ENCODE assay signal across 15 cellular contexts in genomic region chr9:37902131-37902530, GRCh38. TPM values are rescaled to one million over a fixed set of nuclear protein-coding genes. Genes with fewer than 3 reads are reported as not detected.
DNase-seq lines count a peak whose midpoint lies in the region; ATAC-seq and TF ChIP-seq lines count a peak whose summit lies in the region.
"Had no signal": no experiment of that assay in that cellular context is flagged by ENCODE, and none has a peak within 500 bp of the region (broad histone marks: within the 10 kb centered on the region; RNA-seq: fewer than 3 reads in every experiment).

No MANE protein-coding gene starts in this region.

- no peak for TF ChIP-seq EP300 in upper lobe of left lung (IDR thresholded peaks at IDR 0.05)

- no peak overlapping the region for H2AFZ ChIP-seq in GM23248

- peaks cover 4% of the 10 kb centered on the region for H3K36me3 Mint-ChIP-seq in activated naive CD8-positive, alpha-beta T cell treated with anti-CD3 and anti-CD28 coated beads, Interleukin-2, amount 50 U/mL, for 24 hours (ENCODE audit: low read depth)
- H3K36me3 Mint-ChIP-seq in natural killer cell = no peaks in the 10 kb centered on the region

- H3K36me3 ChIP-seq in BLaER1 (peaks cover 26% of the 10 kb centered on the region), GM23248 (ENCODE audit: low read depth) (no peaks in the 10 kb centered on the region; the same call in none of the 2 replicates), upper lobe of left lung (peaks cover 6 to 28% (median 20%) of the 10 kb centered on the region in 4 donors)

- no peak overlapping the region for H3K27ac Mint-ChIP-seq in activated naive CD8-positive, alpha-beta T cell treated with anti-CD3 and anti-CD28 coated beads, Interleukin-2, amount 50 U/mL, for 24 hours
- H3K27ac Mint-ChIP-seq in natural killer cell = no peak overlapping the region

- H3K9me2 ChIP-seq in GM23248 (ENCODE audit: insufficient read depth) = no peaks in the 10 kb centered on the region

- H3K9ac ChIP-seq in BLaER1 (no peak overlapping the region), GM23248 (peak overlapping the region; percentile 86)

- H3K27me3 ChIP-seq in BLaER1 = no peaks in the 10 kb centered on the region
- H3K27me3 ChIP-seq in GM23248 (replicated peaks; ENCODE audit: insufficient read depth) = no peaks in the 10 kb centered on the region
- no peaks in the 10 kb centered on the region for H3K27me3 ChIP-seq in upper lobe of left lung
- H3K27me3 ChIP-seq: ascending aorta, suprapubic skin had no signal

- no peak for TF ChIP-seq CTCF in natural killer cell (IDR thresholded peaks at IDR 0.05)
- TF ChIP-seq CTCF in upper lobe of left lung (IDR thresholded peaks at IDR 0.05) = no peak

- no peak overlapping the region for H3K4me3 ChIP-seq in BLaER1
- peak overlapping the region; percentile 86 for H3K4me3 ChIP-seq in GM23248
- H3K4me3 ChIP-seq in upper lobe of left lung = peak overlapping the region in 1 of 4 donors; percentile 96

- peaks cover 49% of the 10 kb centered on the region for H3K79me2 ChIP-seq in GM23248 (ENCODE audit: insufficient read depth)

- H3F3A ChIP-seq in GM23248 (ENCODE audit: insufficient read depth) = peaks cover 15% of the 10 kb centered on the region; the same call in 1 of the 2 replicates

- no peaks in the 10 kb centered on the region for H3K27me3 Mint-ChIP-seq in activated naive CD8-positive, alpha-beta T cell treated with anti-CD3 and anti-CD28 coated beads, Interleukin-2, amount 50 U/mL, for 24 hours
- H3K27me3 Mint-ChIP-seq in natural killer cell (ENCODE audit: low read depth in 2 of 2) = no peaks in the 10 kb centered on the region

- H4K20me1 ChIP-seq in BLaER1 (peaks cover 35% of the 10 kb centered on the region), GM23248 (ENCODE audit: insufficient read depth) (no peaks in the 10 kb centered on the region)

- no peak for DNase-seq in GM23248
- DNase-seq in activated naive CD8-positive, alpha-beta T cell treated with anti-CD3 and anti-CD28 coated beads, Interleukin-2, amount 50 U/mL, for 24 hours = no peak
- no peak for DNase-seq in natural killer cell
- no peak for DNase-seq in kidney tubule cell (ENCODE audit: low spot score)
- no peak for DNase-seq in activated CD4-positive, CD25-positive, alpha-beta regulatory T cell treated with anti-CD3 and anti-CD28 coated beads, Interleukin-2, amount 50 U/mL, for 72 hours
- no peak for DNase-seq in NCI-H226
- no peak for DNase-seq in upper lobe of left lung
- DNase-seq: activated T-cell treated with anti-CD3 and anti-CD28 coated beads for 4 hours, foreskin melanocyte, islet precursor cell, NCI-H1436, NCI-H510A treated with DMSO at 0.1 percent for 48 hours had no signal

- no peak overlapping the region for H3K27ac ChIP-seq in BLaER1
- 0 out of 2 replicates have a peak overlapping the region, but pooled peaks have one; percentile 59 for H3K27ac ChIP-seq in GM23248
- H3K27ac ChIP-seq in upper lobe of left lung = no peak overlapping the region
- H3K27ac ChIP-seq: ascending aorta, suprapubic skin had no signal

- in situ Hi-C loops in GM23248 (cut with MboI) = loop anchor here (10.0 kb wide), 2 partner anchors 263 to 443 kb away; no protein-coding TSS in a partner anchor

- H3K4me1 Mint-ChIP-seq in activated naive CD8-positive, alpha-beta T cell treated with anti-CD3 and anti-CD28 coated beads, Interleukin-2, amount 50 U/mL, for 24 hours = peaks cover 29% of the 10 kb centered on the region
- peaks cover 17 to 33% of the 10 kb centered on the region in 2 donors for H3K4me1 Mint-ChIP-seq in natural killer cell

- no peaks in the 10 kb centered on the region for H3K9me3 ChIP-seq in BLaER1
- H3K9me3 ChIP-seq in GM23248 (ENCODE audit: low read depth) = no peaks in the 10 kb centered on the region
- H3K9me3 ChIP-seq in upper lobe of left lung = no peaks in the 10 kb centered on the region
- H3K9me3 ChIP-seq: ascending aorta, suprapubic skin had no signal

- intact Hi-C loops in natural killer cell (cut with micrococcal nuclease) = no loop called here

- H3K4me1 ChIP-seq in BLaER1 (peaks cover 38% of the 10 kb centered on the region), GM23248 (ENCODE audit: insufficient read depth) (peaks cover 26% of the 10 kb centered on the region), upper lobe of left lung (peaks cover 14 to 29% (median 24%) of the 10 kb centered on the region in 4 donors)

- H3K4me3 Mint-ChIP-seq in activated naive CD8-positive, alpha-beta T cell treated with anti-CD3 and anti-CD28 coated beads, Interleukin-2, amount 50 U/mL, for 24 hours = peak overlapping the region; percentile 44
- peak overlapping the region; percentile 94 for H3K4me3 Mint-ChIP-seq in natural killer cell

- peak overlapping the region; percentile 91 for H3K4me2 ChIP-seq in BLaER1
- peak overlapping the region; percentile 94 for H3K4me2 ChIP-seq in GM23248 (ENCODE audit: unreplicated experiment)

- no peak for TF ChIP-seq POLR2A in upper lobe of left lung (IDR thresholded peaks at IDR 0.05)

- H3K9me3 Mint-ChIP-seq in activated naive CD8-positive, alpha-beta T cell treated with anti-CD3 and anti-CD28 coated beads, Interleukin-2, amount 50 U/mL, for 24 hours = no peaks in the 10 kb centered on the region
- H3K9me3 Mint-ChIP-seq in natural killer cell = no peaks in the 10 kb centered on the region

- ATAC-seq in activated naive CD8-positive, alpha-beta T cell treated with anti-CD3 and anti-CD28 coated beads, Interleukin-2, amount 50 U/mL, for 24 hours = no peak
- no peak for ATAC-seq in natural killer cell
- ATAC-seq in upper lobe of left lung (ENCODE audit: low FRiP score in 2 of 2) = no peak

RNA-seq across cellular contexts. Expression of gene SLC25A51, which starts 1.8 kb away (rescaled TPM):
- 56.6 and 58.2 TPM in 2 replicates for total RNA-seq in GM23248 (2014; rRNA removed; shearing (Covaris generic))
- 16.0 and 17.7 TPM in 2 replicates for polyA plus RNA-seq in GM23248 (2016; fragmentation: Nextera tagmentation; extraction: Ambion mirVana)
- total RNA-seq in natural killer cell (10 to 100 TPM; 22.2 to 35.4 (median 33.7) TPM), upper lobe of left lung (10 to 100 TPM; 19.4 to 51.4 (median 31.9) TPM)
